In the genomic region with DNA sequence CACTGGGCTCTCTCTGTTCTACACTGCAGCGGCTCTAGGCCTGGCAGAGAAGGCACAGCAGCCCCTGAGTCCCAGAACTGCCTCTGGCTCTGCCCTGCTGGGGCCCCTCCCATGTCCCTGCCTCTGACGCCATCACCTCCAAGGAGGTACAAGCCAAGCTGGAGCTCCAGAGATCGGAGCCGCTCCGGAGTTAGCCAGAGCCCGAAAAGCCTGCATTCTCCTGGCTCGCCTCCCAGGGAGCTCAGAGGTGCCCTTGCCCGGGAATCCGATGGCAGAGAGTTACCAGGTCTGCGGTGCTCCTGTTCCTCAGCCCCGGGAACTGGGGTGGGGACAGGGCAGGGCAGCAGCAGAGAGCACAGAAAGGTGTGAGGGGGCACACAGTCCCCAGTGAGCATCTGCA, we compare ENCODE assay signal across 12 cellular contexts. TPM values are rescaled to one million over a fixed set of nuclear protein-coding genes. Genes with fewer than 3 reads are reported as not detected.
A peak's percentile ranks its signal among the peaks of the same experiment; 100 is the strongest.
DNase-seq lines count a peak whose midpoint lies in the region; ATAC-seq, FAIRE-seq and TF ChIP-seq lines count a peak whose summit lies in the region.
"Not testable (repeated sequence)": the region's sequence is repeated elsewhere in the genome, so short reads cannot be mapped to it uniquely, and the experiment has no call there.
"Had no signal": no experiment of that assay in that cellular context is flagged by ENCODE, and none has a peak within 500 bp of the region (broad histone marks: within the 10 kb centered on the region; RNA-seq: fewer than 3 reads in every experiment).

No MANE protein-coding gene starts in this region.

- H3K9me3 Mint-ChIP-seq in CD14-positive monocyte = not testable (repeated sequence)

- H3K36me3 ChIP-seq in bronchial epithelial cell (ENCODE audit: control insufficient read depth, insufficient read depth, low read length); lower lobe of right lung: not testable (repeated sequence)

- TF ChIP-seq CTCF in CD14-positive monocyte (IDR thresholded peaks at IDR 0.05); bronchial epithelial cell (IDR thresholded peaks at IDR 0.05; ENCODE audit: insufficient read depth, low read length, severe bottlenecking); lower lobe of right lung (IDR thresholded peaks at IDR 0.05): not testable (repeated sequence)

- H3K27me3 ChIP-seq in bronchial epithelial cell (ENCODE audit: control insufficient read depth, insufficient read depth, low read length); lower lobe of right lung (ENCODE audit: low read depth): not testable (repeated sequence)

- not testable (repeated sequence) for H3K27ac Mint-ChIP-seq in CD14-positive monocyte

- DNase-seq in CD14-positive monocyte (ENCODE audit: low spot score) (peak; percentile 18), Right ventricle myocardium superior (peak; percentile 59), left ventricle myocardium superior (peak; percentile 64), lower lobe of right lung (peak; percentile 21), sciatic nerve (ENCODE audit: low spot score) (peak; percentile 19)
- peak; percentile 16 for DNase-seq in activated CD4-positive, CD25-positive, alpha-beta regulatory T cell treated with anti-CD3 and anti-CD28 coated beads, Interleukin-2, amount 50 U/mL, for 72 hours
- peak; percentile 49 for DNase-seq in activated effector memory CD4-positive, alpha-beta T cell treated with anti-CD3 and anti-CD28 coated beads, Interleukin-2, amount 50 U/mL, for 16 hours
- DNase-seq in bronchial epithelial cell (ENCODE audit: low read depth) = not testable (repeated sequence)

- not testable (repeated sequence) for H3K4me1 ChIP-seq in lower lobe of right lung

- intact Hi-C loops in CD14-positive monocyte (cut with micrococcal nuclease); Right ventricle myocardium superior (cut with DNase I); left ventricle myocardium superior (cut with micrococcal nuclease); lower lobe of right lung (cut with DNase I); sciatic nerve (cut with DNase I): not testable (repeated sequence)

- H3K9me3 ChIP-seq in lower lobe of right lung = not testable (repeated sequence)

- peak; percentile 13 for FAIRE-seq in bronchial epithelial cell (lab: Jason Lieb, UNC)

- H3K4me1 Mint-ChIP-seq in CD14-positive monocyte = not testable (repeated sequence)

- H3K36me3 Mint-ChIP-seq in CD14-positive monocyte = not testable (repeated sequence)

- ATAC-seq in Right ventricle myocardium superior (ENCODE audit: poor library complexity) (peak; percentile 61), left ventricle myocardium superior (peak; percentile 59)
- not testable (repeated sequence) for ATAC-seq in lower lobe of right lung, sciatic nerve

- H3K27ac ChIP-seq in lower lobe of right lung = not testable (repeated sequence)

- not testable (repeated sequence) for H3K4me3 ChIP-seq in bronchial epithelial cell (ENCODE audit: low read depth, low read length); lower lobe of right lung

- not testable (repeated sequence) for H3K4me3 Mint-ChIP-seq in CD14-positive monocyte

- H3K27me3 Mint-ChIP-seq in CD14-positive monocyte (ENCODE audit: low read depth in 3 of 3) = not testable (repeated sequence)

RNA-seq across cellular contexts. Expression of a gene that starts 46.9 kb away (rescaled TPM):
- polyA plus RNA-seq in CD14-positive monocyte = not detected
- total RNA-seq in bronchial epithelial cell (not detected in 2 replicates), Right ventricle myocardium superior (not detected), left ventricle myocardium superior (not detected), lower lobe of right lung (6.0 TPM), sciatic nerve (not detected)
- total RNA-seq: CD4-positive, alpha-beta memory T cell; Daoy; GM23248 had no signal
- polyA plus RNA-seq: BJ; CD4-positive, alpha-beta memory T cell; GM23248 had no signal
